1 cellular context compared by ENCODE assay signal in the genomic region with DNA sequence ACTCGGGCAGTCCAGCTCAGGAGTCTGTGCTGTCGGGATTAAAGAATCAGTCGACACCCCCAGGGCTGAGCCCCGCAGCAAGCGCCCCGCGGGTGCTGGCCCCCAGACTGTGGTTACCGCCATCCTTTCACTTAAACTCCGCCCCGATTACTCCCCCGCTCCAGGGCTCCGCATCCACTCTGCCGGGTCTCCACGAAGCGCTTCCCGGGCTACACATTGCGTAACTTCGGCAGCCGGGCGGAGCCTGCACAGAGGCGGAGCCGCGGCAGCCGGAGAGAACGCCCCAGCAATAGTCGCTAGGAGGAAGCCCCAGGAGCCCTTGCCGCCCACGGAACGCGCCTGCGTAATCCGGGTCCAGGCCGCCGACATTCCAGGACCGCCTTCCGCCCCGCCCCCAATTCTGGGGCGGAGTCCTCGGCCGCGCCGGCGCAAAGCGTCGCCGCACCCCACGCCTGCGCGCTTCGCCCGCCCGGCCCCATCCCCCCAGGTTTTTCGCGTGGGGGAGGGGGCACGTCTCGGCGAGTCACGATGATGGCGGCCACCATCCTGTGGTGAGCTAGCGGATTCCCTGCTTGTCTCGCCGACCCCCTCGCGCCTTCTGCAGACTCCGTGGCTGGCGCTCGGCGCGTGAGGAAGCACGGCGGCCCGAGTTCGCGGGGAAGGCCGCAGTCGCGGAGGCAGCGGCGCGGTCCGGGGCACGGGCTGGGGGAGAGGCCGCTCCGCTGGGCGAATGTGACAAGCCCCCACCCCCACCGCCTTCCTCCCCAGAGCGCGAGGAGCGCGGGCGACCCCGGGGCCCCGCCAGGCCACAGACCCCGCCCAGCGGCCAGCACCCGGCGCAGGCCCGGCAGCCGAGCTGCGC.
TF ChIP-seq lines count a peak whose summit lies in the region.

A gene (plus strand): TSS at position 521 of the 862 bp plus-strand sequence. CDS start 351 bp downstream, outside the sequence.

TF ChIP-seq in A549, 52 proteins besides CTCF, POLR2A, EP300 and RAD21 (continued from another document):
- TF ChIP-seq HEYL (CRISPR knock-in tag; IDR thresholded peaks at IDR 0.05) (no peak), NFE2L2 (conservative IDR thresholded peaks at IDR 0.05; ENCODE audit: low read length) (0 out of 2 replicates have a peak, but pooled peaks have one; percentile 22), KDM5A (IDR thresholded peaks at IDR 0.05) (no peak), GATA3 (IDR thresholded peaks at IDR 0.05; ENCODE audit: borderline replicate concordance) (0 out of 2 replicates have a peak, but pooled peaks have one; percentile 16), CEBPB (IDR thresholded peaks at IDR 0.05) (no peak), ZFP36 (IDR thresholded peaks at IDR 0.05; ENCODE audit: borderline replicate concordance, partially characterized antibody) (no peak), JUNB (IDR thresholded peaks at IDR 0.05) (no peak), NPAS2 (CRISPR knock-in tag; IDR thresholded peaks at IDR 0.05; ENCODE audit: borderline replicate concordance) (no peak), HOXB13 (CRISPR knock-in tag; IDR thresholded peaks at IDR 0.05; ENCODE audit: low read depth) (no peak), RFX5 (IDR thresholded peaks at IDR 0.05) (no peak), HOXB5 (CRISPR knock-in tag; IDR thresholded peaks at IDR 0.05) (no peak), EHF (CRISPR knock-in tag; IDR thresholded peaks at IDR 0.05) (no peak), CHD4 (IDR thresholded peaks at IDR 0.05; ENCODE audit: borderline replicate concordance) (no peak), CHD2 (IDR thresholded peaks at IDR 0.05; ENCODE audit: low read length, partially characterized antibody) (peak; percentile 83), TFCP2L1 (CRISPR knock-in tag; IDR thresholded peaks at IDR 0.05) (peak; percentile 40; the same call in 1 of the 2 replicates), SMC3 (IDR thresholded peaks at IDR 0.05) (no peak; the same call in 2 of the 3 replicates), ZNF302 (CRISPR knock-in tag; IDR thresholded peaks at IDR 0.05) (no peak), MYC (IDR thresholded peaks at IDR 0.05; ENCODE audit: borderline replicate concordance, low read length) (peak; percentile 18; the same call in 1 of the 2 replicates), HDAC2 (IDR thresholded peaks at IDR 0.05) (no peak), TP53 (CRISPR knock-in tag; IDR thresholded peaks at IDR 0.05) (peak; percentile 56; the same call in 1 of the 2 replicates), RCOR1 (IDR thresholded peaks at IDR 0.05; ENCODE audit: low read depth, low read length) (no peak), ESRRA (IDR thresholded peaks at IDR 0.05; ENCODE audit: borderline replicate concordance, low read length) (no peak), RNF2 (IDR thresholded peaks at IDR 0.05; ENCODE audit: borderline replicate concordance, low read depth) (no peak), KDM1A (IDR thresholded peaks at IDR 0.05; ENCODE audit: low read depth) (no peak)
- TF ChIP-seq, protein P1, sequence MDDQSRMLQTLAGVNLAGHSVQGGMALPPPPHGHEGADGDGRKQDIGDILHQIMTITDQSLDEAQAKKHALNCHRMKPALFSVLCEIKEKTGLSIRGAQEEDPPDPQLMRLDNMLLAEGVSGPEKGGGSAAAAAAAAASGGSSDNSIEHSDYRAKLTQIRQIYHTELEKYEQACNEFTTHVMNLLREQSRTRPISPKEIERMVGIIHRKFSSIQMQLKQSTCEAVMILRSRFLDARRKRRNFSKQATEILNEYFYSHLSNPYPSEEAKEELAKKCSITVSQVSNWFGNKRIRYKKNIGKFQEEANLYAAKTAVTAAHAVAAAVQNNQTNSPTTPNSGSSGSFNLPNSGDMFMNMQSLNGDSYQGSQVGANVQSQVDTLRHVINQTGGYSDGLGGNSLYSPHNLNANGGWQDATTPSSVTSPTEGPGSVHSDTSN (IDR thresholded peaks at IDR 0.05): no peak
- TF ChIP-seq, protein P2, sequence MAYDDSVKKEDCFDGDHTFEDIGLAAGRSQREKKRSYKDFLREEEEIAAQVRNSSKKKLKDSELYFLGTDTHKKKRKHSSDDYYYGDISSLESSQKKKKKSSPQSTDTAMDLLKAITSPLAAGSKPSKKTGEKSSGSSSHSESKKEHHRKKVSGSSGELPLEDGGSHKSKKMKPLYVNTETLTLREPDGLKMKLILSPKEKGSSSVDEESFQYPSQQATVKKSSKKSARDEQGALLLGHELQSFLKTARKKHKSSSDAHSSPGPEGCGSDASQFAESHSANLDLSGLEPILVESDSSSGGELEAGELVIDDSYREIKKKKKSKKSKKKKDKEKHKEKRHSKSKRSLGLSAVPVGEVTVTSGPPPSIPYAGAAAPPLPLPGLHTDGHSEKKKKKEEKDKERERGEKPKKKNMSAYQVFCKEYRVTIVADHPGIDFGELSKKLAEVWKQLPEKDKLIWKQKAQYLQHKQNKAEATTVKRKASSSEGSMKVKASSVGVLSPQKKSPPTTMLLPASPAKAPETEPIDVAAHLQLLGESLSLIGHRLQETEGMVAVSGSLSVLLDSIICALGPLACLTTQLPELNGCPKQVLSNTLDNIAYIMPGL (CRISPR knock-in tag; IDR thresholded peaks at IDR 0.05; ENCODE audit: borderline replicate concordance): peak; percentile 48; the same call in 1 of the 2 replicates
- TF ChIP-seq, protein P3, sequence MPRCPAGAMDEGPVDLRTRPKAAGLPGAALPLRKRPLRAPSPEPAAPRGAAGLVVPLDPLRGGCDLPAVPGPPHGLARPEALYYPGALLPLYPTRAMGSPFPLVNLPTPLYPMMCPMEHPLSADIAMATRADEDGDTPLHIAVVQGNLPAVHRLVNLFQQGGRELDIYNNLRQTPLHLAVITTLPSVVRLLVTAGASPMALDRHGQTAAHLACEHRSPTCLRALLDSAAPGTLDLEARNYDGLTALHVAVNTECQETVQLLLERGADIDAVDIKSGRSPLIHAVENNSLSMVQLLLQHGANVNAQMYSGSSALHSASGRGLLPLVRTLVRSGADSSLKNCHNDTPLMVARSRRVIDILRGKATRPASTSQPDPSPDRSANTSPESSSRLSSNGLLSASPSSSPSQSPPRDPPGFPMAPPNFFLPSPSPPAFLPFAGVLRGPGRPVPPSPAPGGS (IDR thresholded peaks at IDR 0.05): peak; percentile 77
- TF ChIP-seq, protein P4, sequence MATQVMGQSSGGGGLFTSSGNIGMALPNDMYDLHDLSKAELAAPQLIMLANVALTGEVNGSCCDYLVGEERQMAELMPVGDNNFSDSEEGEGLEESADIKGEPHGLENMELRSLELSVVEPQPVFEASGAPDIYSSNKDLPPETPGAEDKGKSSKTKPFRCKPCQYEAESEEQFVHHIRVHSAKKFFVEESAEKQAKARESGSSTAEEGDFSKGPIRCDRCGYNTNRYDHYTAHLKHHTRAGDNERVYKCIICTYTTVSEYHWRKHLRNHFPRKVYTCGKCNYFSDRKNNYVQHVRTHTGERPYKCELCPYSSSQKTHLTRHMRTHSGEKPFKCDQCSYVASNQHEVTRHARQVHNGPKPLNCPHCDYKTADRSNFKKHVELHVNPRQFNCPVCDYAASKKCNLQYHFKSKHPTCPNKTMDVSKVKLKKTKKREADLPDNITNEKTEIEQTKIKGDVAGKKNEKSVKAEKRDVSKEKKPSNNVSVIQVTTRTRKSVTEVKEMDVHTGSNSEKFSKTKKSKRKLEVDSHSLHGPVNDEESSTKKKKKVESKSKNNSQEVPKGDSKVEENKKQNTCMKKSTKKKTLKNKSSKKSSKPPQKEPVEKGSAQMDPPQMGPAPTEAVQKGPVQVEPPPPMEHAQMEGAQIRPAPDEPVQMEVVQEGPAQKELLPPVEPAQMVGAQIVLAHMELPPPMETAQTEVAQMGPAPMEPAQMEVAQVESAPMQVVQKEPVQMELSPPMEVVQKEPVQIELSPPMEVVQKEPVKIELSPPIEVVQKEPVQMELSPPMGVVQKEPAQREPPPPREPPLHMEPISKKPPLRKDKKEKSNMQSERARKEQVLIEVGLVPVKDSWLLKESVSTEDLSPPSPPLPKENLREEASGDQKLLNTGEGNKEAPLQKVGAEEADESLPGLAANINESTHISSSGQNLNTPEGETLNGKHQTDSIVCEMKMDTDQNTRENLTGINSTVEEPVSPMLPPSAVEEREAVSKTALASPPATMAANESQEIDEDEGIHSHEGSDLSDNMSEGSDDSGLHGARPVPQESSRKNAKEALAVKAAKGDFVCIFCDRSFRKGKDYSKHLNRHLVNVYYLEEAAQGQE (IDR thresholded peaks at IDR 0.05): 0 out of 2 replicates have a peak, but pooled peaks have one; percentile 35
- TF ChIP-seq, protein P5, sequence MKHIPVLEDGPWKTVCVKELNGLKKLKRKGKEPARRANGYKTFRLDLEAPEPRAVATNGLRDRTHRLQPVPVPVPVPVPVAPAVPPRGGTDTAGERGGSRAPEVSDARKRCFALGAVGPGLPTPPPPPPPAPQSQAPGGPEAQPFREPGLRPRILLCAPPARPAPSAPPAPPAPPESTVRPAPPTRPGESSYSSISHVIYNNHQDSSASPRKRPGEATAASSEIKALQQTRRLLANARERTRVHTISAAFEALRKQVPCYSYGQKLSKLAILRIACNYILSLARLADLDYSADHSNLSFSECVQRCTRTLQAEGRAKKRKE (CRISPR knock-in tag; IDR thresholded peaks at IDR 0.05; ENCODE audit: low read depth): no peak
- TF ChIP-seq, protein P6, sequence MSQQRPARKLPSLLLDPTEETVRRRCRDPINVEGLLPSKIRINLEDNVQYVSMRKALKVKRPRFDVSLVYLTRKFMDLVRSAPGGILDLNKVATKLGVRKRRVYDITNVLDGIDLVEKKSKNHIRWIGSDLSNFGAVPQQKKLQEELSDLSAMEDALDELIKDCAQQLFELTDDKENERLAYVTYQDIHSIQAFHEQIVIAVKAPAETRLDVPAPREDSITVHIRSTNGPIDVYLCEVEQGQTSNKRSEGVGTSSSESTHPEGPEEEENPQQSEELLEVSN (IDR thresholded peaks at IDR 0.05; ENCODE audit: borderline replicate concordance, low read depth): no peak
